In genomic region chr9:119961774-119962408, GRCh38 we compare ENCODE assay signal across 8 cellular contexts.
DNase-seq lines count a peak whose midpoint lies in the region; ATAC-seq, FAIRE-seq and TF ChIP-seq lines count a peak whose summit lies in the region.

No MANE protein-coding gene starts in this region.

- ATAC-seq in HG03159 (IDR thresholded peaks at IDR 0.05; ENCODE audit: unreplicated experiment) (no peak), HG03378 (IDR thresholded peaks at IDR 0.05; ENCODE audit: unreplicated experiment) (no peak)

- no peak for TF ChIP-seq POLR2A in GM12891 (IDR thresholded peaks at IDR 0.05; ENCODE audit: low read depth, low read length)

- DNase-seq in GM12891 (ENCODE audit: insufficient read length, low spot score) (peak; percentile 5), NCI-H226 (peak; percentile 21), ecto neural progenitor cell (ENCODE audit: low spot score) (peak; percentile 75), myocyte (ENCODE audit: low read depth) (peak; percentile 9), NCI-H446 treated with DMSO at 0.1 percent for 48 hours (lab: John Stamatoyannopoulos, UW) (no peak), RCC 7860 (ENCODE audit: low spot score) (no peak)

- FAIRE-seq in GM12891 (lab: Jason Lieb, UNC) (peak; percentile 31), RCC 7860 (lab: Jason Lieb, UNC) (no peak)

TF ChIP-seq in GM12891, 5 proteins besides CTCF, POLR2A, EP300 and RAD21:
- no peak for TF ChIP-seq TAF1 (IDR thresholded peaks at IDR 0.05; ENCODE audit: low read depth, low read length)
- no peak for TF ChIP-seq SPI1 (IDR thresholded peaks at IDR 0.05; ENCODE audit: low read depth, low read length)
- no peak for TF ChIP-seq PAX5 (IDR thresholded peaks at IDR 0.05; ENCODE audit: insufficient read depth, low read length, severe bottlenecking)
- TF ChIP-seq POU2F2 (IDR thresholded peaks at IDR 0.05; ENCODE audit: low read depth, low read length) = no peak
- TF ChIP-seq POLR2AphosphoS5 (IDR thresholded peaks at IDR 0.05; ENCODE audit: low read depth, low read length) = no peak

Comparison
In these comparisons a context has a peak if more than half of its experiments do, and no peak if none do; other contexts are left out.
1. DNase-seq: peak in GM12891 (single experiment), NCI-H226 (single experiment), ecto neural progenitor cell (single experiment) and myocyte (single experiment); none in NCI-H446 treated with DMSO at 0.1 percent for 48 hours (single experiment) and RCC 7860 (single experiment).